ENCODE assay signal across 1 cellular context in the genomic region with DNA sequence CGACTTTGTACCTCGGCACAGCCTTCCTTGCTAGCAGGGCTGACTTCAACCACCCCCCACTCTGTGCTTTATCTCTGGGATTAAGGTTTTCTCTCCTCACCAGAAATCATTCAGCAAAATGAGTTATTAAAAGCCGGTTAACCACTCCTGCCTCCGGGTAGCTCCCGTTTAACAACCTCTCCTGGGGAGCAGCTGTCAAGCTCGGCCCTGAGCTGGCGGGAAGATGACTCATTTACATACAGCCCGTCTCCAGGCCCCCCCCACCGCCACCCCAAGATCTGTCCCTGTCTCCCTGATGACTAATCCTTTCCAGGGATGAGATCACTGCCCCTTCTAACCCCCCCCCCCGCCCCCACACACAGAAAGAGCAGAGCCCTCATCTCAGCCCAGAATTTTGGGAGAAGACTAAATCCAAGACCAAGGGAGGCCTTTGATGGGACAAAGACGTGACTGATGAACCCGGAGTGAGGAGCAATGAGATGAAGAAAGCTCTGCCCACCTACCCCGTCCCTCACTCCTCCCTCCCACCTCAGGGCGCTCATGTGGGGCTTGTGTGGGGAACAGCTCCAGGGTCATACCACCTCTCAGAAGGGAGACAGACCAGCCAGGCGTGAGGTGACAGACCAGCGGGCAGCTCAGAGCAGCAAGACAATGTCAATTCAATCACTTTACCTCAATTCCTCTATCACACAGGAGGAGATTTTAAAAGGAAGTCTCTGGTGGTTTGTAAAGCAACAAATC.
TF ChIP-seq lines count a peak whose summit lies in the region.

No MANE protein-coding gene starts in this region.

TF ChIP-seq in HEK293, 187 proteins besides CTCF, POLR2A, EP300 and RAD21 (continued from another document):
- TF ChIP-seq OSR2 (tag by site-specific recombination; IDR thresholded peaks at IDR 0.05), result peak; percentile 96
- TF ChIP-seq ZNF426 (tag by site-specific recombination; IDR thresholded peaks at IDR 0.05), result no peak
- TF ChIP-seq, protein P1, sequence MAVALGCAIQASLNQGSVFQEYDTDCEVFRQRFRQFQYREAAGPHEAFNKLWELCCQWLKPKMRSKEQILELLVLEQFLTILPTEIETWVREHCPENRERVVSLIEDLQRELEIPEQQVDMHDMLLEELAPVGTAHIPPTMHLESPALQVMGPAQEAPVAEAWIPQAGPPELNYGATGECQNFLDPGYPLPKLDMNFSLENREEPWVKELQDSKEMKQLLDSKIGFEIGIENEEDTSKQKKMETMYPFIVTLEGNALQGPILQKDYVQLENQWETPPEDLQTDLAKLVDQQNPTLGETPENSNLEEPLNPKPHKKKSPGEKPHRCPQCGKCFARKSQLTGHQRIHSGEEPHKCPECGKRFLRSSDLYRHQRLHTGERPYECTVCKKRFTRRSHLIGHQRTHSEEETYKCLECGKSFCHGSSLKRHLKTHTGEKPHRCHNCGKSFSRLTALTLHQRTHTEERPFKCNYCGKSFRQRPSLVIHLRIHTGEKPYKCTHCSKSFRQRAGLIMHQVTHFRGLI (tag by site-specific recombination; IDR thresholded peaks at IDR 0.05), result no peak
- peak; percentile 82 for TF ChIP-seq SP7 (tag by site-specific recombination; IDR thresholded peaks at IDR 0.05)
- TF ChIP-seq, protein P2, sequence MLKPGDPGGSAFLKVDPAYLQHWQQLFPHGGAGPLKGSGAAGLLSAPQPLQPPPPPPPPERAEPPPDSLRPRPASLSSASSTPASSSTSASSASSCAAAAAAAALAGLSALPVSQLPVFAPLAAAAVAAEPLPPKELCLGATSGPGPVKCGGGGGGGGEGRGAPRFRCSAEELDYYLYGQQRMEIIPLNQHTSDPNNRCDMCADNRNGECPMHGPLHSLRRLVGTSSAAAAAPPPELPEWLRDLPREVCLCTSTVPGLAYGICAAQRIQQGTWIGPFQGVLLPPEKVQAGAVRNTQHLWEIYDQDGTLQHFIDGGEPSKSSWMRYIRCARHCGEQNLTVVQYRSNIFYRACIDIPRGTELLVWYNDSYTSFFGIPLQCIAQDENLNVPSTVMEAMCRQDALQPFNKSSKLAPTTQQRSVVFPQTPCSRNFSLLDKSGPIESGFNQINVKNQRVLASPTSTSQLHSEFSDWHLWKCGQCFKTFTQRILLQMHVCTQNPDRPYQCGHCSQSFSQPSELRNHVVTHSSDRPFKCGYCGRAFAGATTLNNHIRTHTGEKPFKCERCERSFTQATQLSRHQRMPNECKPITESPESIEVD (tag by site-specific recombination; IDR thresholded peaks at IDR 0.05), result peak; percentile 81
- 0 out of 2 replicates have a peak, but pooled peaks have one; percentile 25 for TF ChIP-seq ZBTB1 (tag by site-specific recombination; IDR thresholded peaks at IDR 0.05)
- TF ChIP-seq ZNF366 (tag by site-specific recombination; conservative IDR thresholded peaks at IDR 0.05), result peak; percentile 32; the same call in 1 of the 2 replicates
- no peak for TF ChIP-seq ZNF585B (tag by site-specific recombination; IDR thresholded peaks at IDR 0.05)
- TF ChIP-seq SP3 (tag by site-specific recombination; IDR thresholded peaks at IDR 0.05), result 0 out of 2 replicates have a peak, but pooled peaks have one; percentile 11
- peak; percentile 76 for TF ChIP-seq WT1 (tag by site-specific recombination; IDR thresholded peaks at IDR 0.05)
- no peak for TF ChIP-seq SALL2 (tag by site-specific recombination; IDR thresholded peaks at IDR 0.05; ENCODE audit: borderline replicate concordance)
- peak; percentile 12; the same call in 1 of the 2 replicates for TF ChIP-seq ZNF146 (tag by site-specific recombination; IDR thresholded peaks at IDR 0.05)
- TF ChIP-seq FEZF1 (tag by site-specific recombination; IDR thresholded peaks at IDR 0.05), result peak; percentile 68
- 0 out of 2 replicates have a peak, but pooled peaks have one; percentile 27 for TF ChIP-seq GLIS2 (tag by site-specific recombination; IDR thresholded peaks at IDR 0.05)
- TF ChIP-seq, protein P3, sequence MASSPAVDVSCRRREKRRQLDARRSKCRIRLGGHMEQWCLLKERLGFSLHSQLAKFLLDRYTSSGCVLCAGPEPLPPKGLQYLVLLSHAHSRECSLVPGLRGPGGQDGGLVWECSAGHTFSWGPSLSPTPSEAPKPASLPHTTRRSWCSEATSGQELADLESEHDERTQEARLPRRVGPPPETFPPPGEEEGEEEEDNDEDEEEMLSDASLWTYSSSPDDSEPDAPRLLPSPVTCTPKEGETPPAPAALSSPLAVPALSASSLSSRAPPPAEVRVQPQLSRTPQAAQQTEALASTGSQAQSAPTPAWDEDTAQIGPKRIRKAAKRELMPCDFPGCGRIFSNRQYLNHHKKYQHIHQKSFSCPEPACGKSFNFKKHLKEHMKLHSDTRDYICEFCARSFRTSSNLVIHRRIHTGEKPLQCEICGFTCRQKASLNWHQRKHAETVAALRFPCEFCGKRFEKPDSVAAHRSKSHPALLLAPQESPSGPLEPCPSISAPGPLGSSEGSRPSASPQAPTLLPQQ (tag by site-specific recombination; IDR thresholded peaks at IDR 0.05), result peak; percentile 38; the same call in 1 of the 2 replicates
- no peak for TF ChIP-seq ZNF350 (tag by site-specific recombination; IDR thresholded peaks at IDR 0.05)
- peak; percentile 76 for TF ChIP-seq ZNF184 (tag by site-specific recombination; IDR thresholded peaks at IDR 0.05)
- TF ChIP-seq ZNF155 (tag by site-specific recombination; IDR thresholded peaks at IDR 0.05), result no peak
- no peak for TF ChIP-seq ZNF747 (tag by site-specific recombination; IDR thresholded peaks at IDR 0.05)
- 0 out of 2 replicates have a peak, but pooled peaks have one; percentile 51 for TF ChIP-seq BCL11B (tag by site-specific recombination; IDR thresholded peaks at IDR 0.05; ENCODE audit: low read depth)
- TF ChIP-seq ZNF391 (tag by site-specific recombination; IDR thresholded peaks at IDR 0.05; ENCODE audit: borderline replicate concordance, low read depth), result no peak
- TF ChIP-seq ZFP37 (tag by site-specific recombination; IDR thresholded peaks at IDR 0.05), result no peak
- no peak for TF ChIP-seq ZNF623 (tag by site-specific recombination; IDR thresholded peaks at IDR 0.05)
- no peak for TF ChIP-seq ZNF423 (tag by site-specific recombination; IDR thresholded peaks at IDR 0.05)
- no peak for TF ChIP-seq SETDB1 (IDR thresholded peaks at IDR 0.05; ENCODE audit: insufficient read length, low read length)
- TF ChIP-seq, protein P4, sequence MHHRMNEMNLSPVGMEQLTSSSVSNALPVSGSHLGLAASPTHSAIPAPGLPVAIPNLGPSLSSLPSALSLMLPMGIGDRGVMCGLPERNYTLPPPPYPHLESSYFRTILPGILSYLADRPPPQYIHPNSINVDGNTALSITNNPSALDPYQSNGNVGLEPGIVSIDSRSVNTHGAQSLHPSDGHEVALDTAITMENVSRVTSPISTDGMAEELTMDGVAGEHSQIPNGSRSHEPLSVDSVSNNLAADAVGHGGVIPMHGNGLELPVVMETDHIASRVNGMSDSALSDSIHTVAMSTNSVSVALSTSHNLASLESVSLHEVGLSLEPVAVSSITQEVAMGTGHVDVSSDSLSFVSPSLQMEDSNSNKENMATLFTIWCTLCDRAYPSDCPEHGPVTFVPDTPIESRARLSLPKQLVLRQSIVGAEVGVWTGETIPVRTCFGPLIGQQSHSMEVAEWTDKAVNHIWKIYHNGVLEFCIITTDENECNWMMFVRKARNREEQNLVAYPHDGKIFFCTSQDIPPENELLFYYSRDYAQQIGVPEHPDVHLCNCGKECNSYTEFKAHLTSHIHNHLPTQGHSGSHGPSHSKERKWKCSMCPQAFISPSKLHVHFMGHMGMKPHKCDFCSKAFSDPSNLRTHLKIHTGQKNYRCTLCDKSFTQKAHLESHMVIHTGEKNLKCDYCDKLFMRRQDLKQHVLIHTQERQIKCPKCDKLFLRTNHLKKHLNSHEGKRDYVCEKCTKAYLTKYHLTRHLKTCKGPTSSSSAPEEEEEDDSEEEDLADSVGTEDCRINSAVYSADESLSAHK (tag by site-specific recombination; IDR thresholded peaks at IDR 0.05), result peak; percentile 93
- TF ChIP-seq ZBTB48 (tag by site-specific recombination; IDR thresholded peaks at IDR 0.05), result no peak
- peak; percentile 89 for TF ChIP-seq ZIC2 (tag by site-specific recombination; IDR thresholded peaks at IDR 0.05)
- TF ChIP-seq ZNF16 (tag by site-specific recombination; IDR thresholded peaks at IDR 0.05; ENCODE audit: low read depth), result no peak
TF ChIP-seq in HEK293: peak in this region for 42.
